In genomic region chr17:45262516-45263476, GRCh38 we compare ENCODE assay signal across 1 cellular context.
TF ChIP-seq lines count a peak whose summit lies in the region.

No MANE protein-coding gene starts in this region.

TF ChIP-seq in K562, 482 proteins besides CTCF, POLR2A, EP300 and RAD21:
- TF ChIP-seq HMGN3 (IDR thresholded peaks at IDR 0.05; ENCODE audit: borderline replicate concordance, extremely low read depth, insufficient read length, low read depth, low read length) (peak; percentile 3), SUPT5H (IDR thresholded peaks at IDR 0.05) (peak; percentile 37), SPI1 (IDR thresholded peaks at IDR 0.05; ENCODE audit: borderline replicate concordance, low read depth, low read length) (no peak)
